ENCODE assay signal across 2 cellular contexts in the genomic region with DNA sequence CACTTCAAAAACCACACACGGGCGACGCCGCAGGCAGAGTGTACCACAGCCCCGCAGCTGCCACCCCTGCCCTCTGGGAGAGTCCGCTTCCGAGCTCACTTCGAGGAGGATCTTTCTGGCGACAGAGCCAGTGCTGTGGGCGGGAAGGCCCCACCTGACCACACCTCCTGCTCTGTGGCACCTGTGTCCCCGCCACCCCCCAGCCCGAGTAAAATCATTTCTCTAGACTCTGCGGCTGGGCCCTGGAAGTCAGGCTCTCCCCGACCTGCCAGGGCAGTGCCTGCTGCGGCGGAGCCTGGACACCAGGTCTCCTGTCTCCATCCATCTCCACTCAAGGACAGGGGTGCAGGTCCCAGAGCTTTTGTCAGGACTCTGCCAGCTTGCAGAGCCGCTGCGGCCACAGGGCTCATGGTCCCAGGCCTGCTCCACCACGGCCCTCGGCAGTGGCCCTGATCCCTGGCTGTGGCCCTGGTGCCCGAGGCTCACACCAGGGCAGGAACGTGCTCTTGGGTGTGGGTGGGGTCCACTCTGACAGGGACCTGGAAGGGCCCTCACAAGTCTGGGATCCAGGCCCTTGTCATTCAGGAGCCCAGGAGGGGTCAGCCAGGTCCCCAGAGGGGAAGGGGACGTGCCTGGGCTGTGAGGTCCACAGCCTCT.
TF ChIP-seq lines count a peak whose summit lies in the region.

No MANE protein-coding gene starts in this region.

TF ChIP-seq in IMR-90, 13 proteins besides CTCF, POLR2A, EP300 and RAD21:
- no peak for TF ChIP-seq USF2 (IDR thresholded peaks at IDR 0.05; ENCODE audit: low read depth, low read length)
- no peak for TF ChIP-seq MAZ (IDR thresholded peaks at IDR 0.05; ENCODE audit: borderline replicate concordance, low read depth, low read length)
- TF ChIP-seq FOS (IDR thresholded peaks at IDR 0.05; ENCODE audit: low read depth, low read length), result no peak
- TF ChIP-seq MAFK (IDR thresholded peaks at IDR 0.05; ENCODE audit: low read depth, low read length), result no peak
- TF ChIP-seq RFX5 (IDR thresholded peaks at IDR 0.05; ENCODE audit: low read depth, low read length), result no peak
- no peak for TF ChIP-seq NFE2L2 (IDR thresholded peaks at IDR 0.05; ENCODE audit: low read depth, low read length)
- TF ChIP-seq CEBPB (IDR thresholded peaks at IDR 0.05; ENCODE audit: low read depth, low read length), result no peak
- TF ChIP-seq MXI1 (IDR thresholded peaks at IDR 0.05; ENCODE audit: borderline replicate concordance, low read depth, low read length), result no peak
- no peak for TF ChIP-seq RCOR1 (IDR thresholded peaks at IDR 0.05; ENCODE audit: insufficient replicate concordance, low read length)
- no peak for TF ChIP-seq SMC3 (IDR thresholded peaks at IDR 0.05; ENCODE audit: low read depth, low read length)
- TF ChIP-seq CHD1 (IDR thresholded peaks at IDR 0.05; ENCODE audit: low read depth, low read length), result no peak
- TF ChIP-seq ELK1 (IDR thresholded peaks at IDR 0.05; ENCODE audit: borderline replicate concordance, low read depth, low read length), result no peak
- TF ChIP-seq BHLHE40 (IDR thresholded peaks at IDR 0.05; ENCODE audit: low read depth, low read length), result no peak

TF ChIP-seq in H1, 55 proteins besides CTCF, POLR2A, EP300 and RAD21:
- TF ChIP-seq GTF2F1 (IDR thresholded peaks at IDR 0.05; ENCODE audit: borderline replicate concordance, low read depth, low read length), result no peak
- no peak for TF ChIP-seq NRF1 (IDR thresholded peaks at IDR 0.05; ENCODE audit: low read depth, low read length)
- TF ChIP-seq HDAC6 (IDR thresholded peaks at IDR 0.05; ENCODE audit: low read depth, low read length), result no peak
- TF ChIP-seq TAF7 (optimal IDR thresholded peaks at IDR 0.05; ENCODE audit: borderline replicate concordance, low read depth, low read length), result no peak
- no peak for TF ChIP-seq SIRT6 (IDR thresholded peaks at IDR 0.05; ENCODE audit: low read length)
- no peak for TF ChIP-seq SP2 (IDR thresholded peaks at IDR 0.05; ENCODE audit: low read length)
- no peak for TF ChIP-seq NANOG (IDR thresholded peaks at IDR 0.05; ENCODE audit: insufficient read depth, low read depth, low read length, poor library complexity, severe bottlenecking)
- TF ChIP-seq BRCA1 (IDR thresholded peaks at IDR 0.05; ENCODE audit: low read depth, low read length), result no peak
- no peak for TF ChIP-seq SP4 (IDR thresholded peaks at IDR 0.05; ENCODE audit: low read length)
- no peak for TF ChIP-seq CBX5 (IDR thresholded peaks at IDR 0.05; ENCODE audit: low read depth, low read length)
- no peak for TF ChIP-seq RNF2 (IDR thresholded peaks at IDR 0.05; ENCODE audit: borderline replicate concordance, low read depth, low read length, missing control alignments, poor library complexity, severe bottlenecking)
TF ChIP-seq in H1: peak in this region for 0.
